ENCODE assay signal across 8 cellular contexts in genomic region chr1:241990040-241990439, GRCh38. TPM values are rescaled to one million over a fixed set of nuclear protein-coding genes. Genes with fewer than 3 reads are reported as not detected.
A peak's percentile ranks its signal among the peaks of the same experiment; 100 is the strongest.
DNase-seq lines count a peak whose midpoint lies in the region; ATAC-seq and TF ChIP-seq lines count a peak whose summit lies in the region.

No MANE protein-coding gene starts in this region.

- WGBS in GM23248 (ENCODE audit: low coverage in 1 of 2, low lambda C conversion rate in 2 of 2, missing lambda C conversion rate in 2 of 2), 2 experiments: 11 to 16% methylated on average over 10 of the region's 10 CpGs
- WGBS in heart left ventricle, 4 donors: 49 to 61% (median 55%) methylated on average over 10 of the region's 10 CpGs

- ATAC-seq in heart left ventricle (peak; percentile 64 to 94 (median 84)), gastrocnemius medialis (peak; percentile 83 to 85)

- no peaks in the 10 kb centered on the region for H3K9me3 ChIP-seq in GM23248 (ENCODE audit: low read depth)
- no peaks in the 10 kb centered on the region for H3K9me3 ChIP-seq in SJCRH30 (replicated peaks)
- H3K9me3 ChIP-seq in heart left ventricle: no peaks in the 10 kb centered on the region
- no peaks in the 10 kb centered on the region for H3K9me3 ChIP-seq in gastrocnemius medialis
- no peaks in the 10 kb centered on the region for H3K9me3 ChIP-seq in OCI-LY7 (ENCODE audit: low read length)

- H3K36me3 ChIP-seq in GM23248 (ENCODE audit: low read depth): no peaks in the 10 kb centered on the region
- H3K36me3 ChIP-seq in SJCRH30: no peaks in the 10 kb centered on the region
- H3K36me3 ChIP-seq in heart left ventricle: no peaks in the 10 kb centered on the region
- no peaks in the 10 kb centered on the region for H3K36me3 ChIP-seq in gastrocnemius medialis
- H3K36me3 ChIP-seq in OCI-LY7 (ENCODE audit: insufficient read depth, low read length): no peaks in the 10 kb centered on the region

- H3K79me2 ChIP-seq in GM23248 (ENCODE audit: insufficient read depth): no peaks in the 10 kb centered on the region
- no peaks in the 10 kb centered on the region for H3K79me2 ChIP-seq in OCI-LY7 (ENCODE audit: insufficient read depth, low read depth, low read length)

- TF ChIP-seq POLR2A in heart left ventricle (IDR thresholded peaks at IDR 0.05) (no peak), gastrocnemius medialis (IDR thresholded peaks at IDR 0.05) (no peak)

- peak overlapping the region; percentile 11 for H3K4me2 ChIP-seq in GM23248 (ENCODE audit: unreplicated experiment)
- H3K4me2 ChIP-seq in OCI-LY7 (ENCODE audit: low read length): no peak overlapping the region

- H3K27me3 ChIP-seq in GM23248 (replicated peaks; ENCODE audit: insufficient read depth) (no peaks in the 10 kb centered on the region), SJCRH30 (no peaks in the 10 kb centered on the region), heart left ventricle (no peaks in the 10 kb centered on the region), gastrocnemius medialis (no peaks in the 10 kb centered on the region)

- H3K27ac ChIP-seq in GM23248: no peak overlapping the region
- peak overlapping the region; percentile 50; the same call in 1 of the 2 replicates for H3K27ac ChIP-seq in SJCRH30
- H3K27ac ChIP-seq in heart left ventricle: no peak overlapping the region
- no peak overlapping the region for H3K27ac ChIP-seq in gastrocnemius medialis
- H3K27ac ChIP-seq in OCI-LY7 (ENCODE audit: low read depth, low read length, poor library complexity, severe bottlenecking): no peak overlapping the region

- intact Hi-C loops in heart left ventricle (cut with DNase I) (loop anchor here in 7 of 10 donors (10.0 kb wide), 4 partner anchors 95 to 455 kb away; partner anchors contain the start of gene KMO (in 2 of the 7)), gastrocnemius medialis (cut with DNase I; ENCODE audit: low total_unique reads) (loop anchor here (10.0 kb wide), 1 partner anchor 375 kb away; no protein-coding TSS in a partner anchor), OCI-LY7 (cut with micrococcal nuclease; ENCODE audit: unreplicated experiment) (no loop called here)

- POLR2A ChIA-PET in OCI-LY7 (lab: Charles Lee): no interaction called here

- no TSS peak for BruUV-seq in OCI-LY7 (replicated peaks; lab: Mats Ljungman, UMichigan)

- H2AFZ ChIP-seq in GM23248 (peak overlapping the region; percentile 29; the same call in 1 of the 2 replicates), OCI-LY7 (ENCODE audit: low read length) (no peak overlapping the region)

- CTCF ChIA-PET in OCI-LY7 (lab: Charles Lee; ENCODE audit: unreplicated experiment): no interaction called here

- H3K9me2 ChIP-seq in GM23248 (ENCODE audit: insufficient read depth): no peaks in the 10 kb centered on the region
- no peaks in the 10 kb centered on the region for H3K9me2 ChIP-seq in OCI-LY7 (ENCODE audit: insufficient read depth, low read length)

- peaks cover 3% of the 10 kb centered on the region; the same call in 1 of the 2 replicates for H3F3A ChIP-seq in GM23248 (ENCODE audit: insufficient read depth)

- TF ChIP-seq CTCF in heart left ventricle (IDR thresholded peaks at IDR 0.05): no peak
- no peak for TF ChIP-seq CTCF in gastrocnemius medialis (IDR thresholded peaks at IDR 0.05 in 4 of 5, conservative IDR thresholded peaks at IDR 0.05 in 1 of 5)
- TF ChIP-seq CTCF in OCI-LY7 (conservative IDR thresholded peaks at IDR 0.05; ENCODE audit: low read length): no peak

- DNase-seq in GM23248 (peak; percentile 99), SJCRH30 (peak; percentile 92 to 93), heart left ventricle (peak; percentile 72 to 85 (median 80)), gastrocnemius medialis (peak; percentile 64 to 76), retina (no peak), GF-D8 (lab: John Stamatoyannopoulos, UW) (no peak), activated T-cell treated with anti-CD3 and anti-CD28 coated beads for 4 hours (no peak), OCI-LY7 (ENCODE audit: low spot score) (no peak)

- no peak overlapping the region for H3K9ac ChIP-seq in GM23248

- in situ Hi-C loops in GM23248 (cut with MboI): loop anchor here (10.0 to 25.0 kb wide), 2 partner anchors 95 to 378 kb away; no protein-coding TSS in a partner anchor
- in situ Hi-C loops in gastrocnemius medialis (cut with MboI; ENCODE audit: low sequenced_read_pairs in 4 of 4): loop anchor here in 1 of 4 donors (10.0 kb wide), 1 partner anchor 375 kb away; no protein-coding TSS in a partner anchor

- H3K4me1 ChIP-seq in GM23248 (ENCODE audit: insufficient read depth) (peaks cover 4% of the 10 kb centered on the region; the same call in 1 of the 2 replicates), SJCRH30 (peaks cover 19% of the 10 kb centered on the region), heart left ventricle (no peaks in the 10 kb centered on the region), gastrocnemius medialis (no peaks in the 10 kb centered on the region), OCI-LY7 (ENCODE audit: insufficient read depth, low read length, poor library complexity, severe bottlenecking) (no peaks in the 10 kb centered on the region)

- H3K4me3 ChIP-seq in GM23248 (no peak overlapping the region), SJCRH30 (no peak overlapping the region), heart left ventricle (no peak overlapping the region), gastrocnemius medialis (no peak overlapping the region), OCI-LY7 (ENCODE audit: low read depth, low read length, poor library complexity, severe bottlenecking) (no peak overlapping the region)

- no peaks in the 10 kb centered on the region for H4K20me1 ChIP-seq in GM23248 (ENCODE audit: insufficient read depth)
- no peaks in the 10 kb centered on the region for H4K20me1 ChIP-seq in OCI-LY7 (ENCODE audit: insufficient read depth, low read length)

RNA-seq across cellular contexts. Expression of gene MAP1LC3C, which starts 8.9 kb away (rescaled TPM):
- total RNA-seq in GM23248 (2014; rRNA removed; shearing (Covaris generic)): not detected in 2 replicates
- 0.36 TPM in 1 of 2 replicates, not detected in the other for polyA plus RNA-seq in GM23248 (2016; fragmentation: Nextera tagmentation; extraction: Ambion mirVana)
- total RNA-seq in SJCRH30 (2014; rRNA removed; shearing (Covaris generic)): 0.79 and 0.91 TPM in 2 replicates
- 1 to 10 TPM in 1 of 9 donors, under 1 TPM in 3, not detected in 5; 0.46 to 1.2 (median 0.69) TPM for total RNA-seq in heart left ventricle
- polyA plus RNA-seq in heart left ventricle: under 1 TPM in 1 of 2 donors, not detected in 1; 0.82 TPM
- total RNA-seq in gastrocnemius medialis: 10 to 100 TPM in 1 of 4 donors, 1 to 10 TPM in 3; 1.1 to 31.5 (median 3.5) TPM
- not detected in 2 replicates for total RNA-seq in OCI-LY7 (2014; rRNA removed; shearing (Covaris generic))
- total RNA-seq in OCI-LY7 (2022): not detected in 2 replicates

RNA-seq across cellular contexts. Expression of gene BECN2, which starts 32.5 kb away (rescaled TPM):
- not detected in 2 replicates for total RNA-seq in GM23248 (2014; rRNA removed; shearing (Covaris generic))
- polyA plus RNA-seq in GM23248 (2016; fragmentation: Nextera tagmentation; extraction: Ambion mirVana) (not detected in 2 replicates), heart left ventricle (not detected)
- total RNA-seq in SJCRH30 (2014; rRNA removed; shearing (Covaris generic)): not detected in 2 replicates
- total RNA-seq in heart left ventricle (not detected), gastrocnemius medialis (under 1 TPM in 1 of 4 donors, not detected in 3; 0.20 TPM), OCI-LY7 (2022) (not detected in 2 replicates)
- total RNA-seq in OCI-LY7 (2014; rRNA removed; shearing (Covaris generic)): not detected in 2 replicates

Comparison
In these comparisons a context has a peak if more than half of its experiments do, and no peak if none do; other contexts are left out.
1. DNase-seq: peak in GM23248 (single experiment), SJCRH30 (2 of 2), heart left ventricle (5 of 5) and gastrocnemius medialis (2 of 2); none in retina (single experiment), GF-D8 (single experiment), activated T-cell treated with anti-CD3 and anti-CD28 coated beads for 4 hours (single experiment) and OCI-LY7 (single experiment).